In the genomic region with DNA sequence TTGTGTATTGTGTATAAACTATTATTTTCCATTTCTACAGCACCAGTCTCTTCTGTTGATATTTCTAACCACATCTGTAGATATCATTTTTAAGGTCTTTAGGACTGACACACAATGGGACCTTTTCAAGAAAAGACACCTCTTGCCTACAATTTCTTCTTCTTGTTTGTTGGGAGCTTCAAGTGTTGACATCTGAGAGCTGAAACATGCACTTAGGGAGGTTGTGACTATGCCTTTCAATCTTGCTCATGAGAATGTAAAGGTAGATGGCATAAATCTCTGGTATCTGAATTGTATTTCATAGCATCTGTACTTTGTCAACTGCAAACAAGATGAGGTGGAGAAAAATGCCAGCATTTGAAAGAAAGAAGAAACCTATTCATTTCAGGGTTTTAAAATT, we compare ENCODE assay signal across 30 cellular contexts.
"Had no signal": no experiment of that assay in that cellular context is flagged by ENCODE, and none has a peak within 500 bp of the region (broad histone marks: within the 10 kb centered on the region; RNA-seq: fewer than 3 reads in every experiment).

No MANE protein-coding gene starts in this region.

- DNase-seq: activated effector memory CD4-positive, alpha-beta T cell treated with anti-CD3 and anti-CD28 coated beads, Interleukin-2, amount 50 U/mL, for 16 hours; activated effector memory CD4-positive, alpha-beta T cell treated with Interleukin-2 at 50 U/mL for 16 hours; activated gamma-delta T cell; activated gamma-delta T cell treated with Interleukin-2 at 50 U/mL for 16 hours; activated naive CD4-positive, alpha-beta T cell; activated naive CD4-positive, alpha-beta T cell treated with anti-CD3 and anti-CD28 coated beads for 36 hours; activated naive CD4-positive, alpha-beta T cell treated with anti-CD3 and anti-CD28 coated beads, Interleukin-2, amount 10 ng/mL, durations not matched to agents 7 days and 5 days; activated naive CD4-positive, alpha-beta T cell treated with anti-CD3 and anti-CD28 coated beads, Interleukin-2, amount 50 U/mL, for 16 hours; activated naive CD4-positive, alpha-beta T cell treated with Interleukin-2 at 50 U/mL for 16 hours; activated naive CD8-positive, alpha-beta T cell treated with anti-CD3 and anti-CD28 coated beads for 36 hours; activated naive CD8-positive, alpha-beta T cell treated with anti-CD3 and anti-CD28 coated beads, Interleukin-2, amount 10 ng/mL, durations not matched to agents 7 days and 5 days; activated naive CD8-positive, alpha-beta T cell treated with anti-CD3 and anti-CD28 coated beads, Interleukin-2, amount 50 U/mL, for 24 hours; activated T-cell treated with anti-CD3 and anti-CD28 coated beads, Interleukin-2, amount 50 U/mL, for 1 hour; activated T-cell treated with anti-CD3 and anti-CD28 coated beads, Interleukin-2, amount 50 U/mL, for 24 hours; activated T-cell treated with anti-CD3 and anti-CD28 coated beads, Interleukin-2, amount 50 U/mL, for 4 hours; activated T-cell treated with anti-CD3 and anti-CD28 coated beads, Interleukin-2, amount 50 U/mL, for 48 hours; activated T-cell treated with anti-CD3 and anti-CD28 coated beads, Interleukin-2, amount 50 U/mL, for 72 hours; adrenal gland; amniotic stem cell; amygdala; anterior cingulate cortex; aorta; body of pancreas; brain microvascular endothelial cell; caudate nucleus; central memory CD4-positive, alpha-beta T cell; cerebellar nuclear complex had no signal

- H3K27ac ChIP-seq: adrenal gland, ascending aorta, body of pancreas, brain microvascular endothelial cell, breast epithelium, cardiac muscle cell had no signal

- H3K9me3 ChIP-seq: adrenal gland, ascending aorta, body of pancreas, breast epithelium had no signal

- H3K27me3 ChIP-seq: adrenal gland, ascending aorta, body of pancreas, brain microvascular endothelial cell, breast epithelium, cardiac muscle cell had no signal

- H3K4me3 ChIP-seq: adrenal gland, ascending aorta, body of pancreas, breast epithelium, cardiac muscle cell had no signal

- H3K36me3 ChIP-seq: adrenal gland, ascending aorta, brain microvascular endothelial cell, breast epithelium, cardiac muscle cell had no signal
